In genomic region chr11:128587415-128587814, GRCh38 we compare ENCODE assay signal across 1 cellular context.
TF ChIP-seq lines count a peak whose summit lies in the region.

TSS of gene ETS1 (minus strand) at chr11:128587558. CDS start at chr11:128573130, 14,428 bp downstream.

TF ChIP-seq in H1, 55 proteins besides CTCF, POLR2A, EP300 and RAD21 (continued from another document):
- TF ChIP-seq SP2 (IDR thresholded peaks at IDR 0.05; ENCODE audit: low read length) (no peak), SP4 (IDR thresholded peaks at IDR 0.05; ENCODE audit: low read length) (no peak), USF2 (IDR thresholded peaks at IDR 0.05; ENCODE audit: low read length) (no peak), TBP (IDR thresholded peaks at IDR 0.05; ENCODE audit: low read depth, low read length) (peak; percentile 82), RFX5 (IDR thresholded peaks at IDR 0.05; ENCODE audit: borderline replicate concordance, low read depth, low read length) (no peak), SRF (IDR thresholded peaks at IDR 0.05; ENCODE audit: low read depth, low read length) (no peak), TAF1 (IDR thresholded peaks at IDR 0.05; ENCODE audit: low read depth, low read length) (peak; percentile 81), KDM1A (IDR thresholded peaks at IDR 0.05; ENCODE audit: borderline replicate concordance, low read length) (no peak), CHD7 (IDR thresholded peaks at IDR 0.05; ENCODE audit: insufficient replicate concordance, low read length) (peak; percentile 99), TCF12 (IDR thresholded peaks at IDR 0.05; ENCODE audit: low read depth, low read length) (no peak), GTF2F1 (IDR thresholded peaks at IDR 0.05; ENCODE audit: borderline replicate concordance, low read depth, low read length) (no peak)
